Comparison of ENCODE assay signal across 18 cellular contexts in the genomic region with DNA sequence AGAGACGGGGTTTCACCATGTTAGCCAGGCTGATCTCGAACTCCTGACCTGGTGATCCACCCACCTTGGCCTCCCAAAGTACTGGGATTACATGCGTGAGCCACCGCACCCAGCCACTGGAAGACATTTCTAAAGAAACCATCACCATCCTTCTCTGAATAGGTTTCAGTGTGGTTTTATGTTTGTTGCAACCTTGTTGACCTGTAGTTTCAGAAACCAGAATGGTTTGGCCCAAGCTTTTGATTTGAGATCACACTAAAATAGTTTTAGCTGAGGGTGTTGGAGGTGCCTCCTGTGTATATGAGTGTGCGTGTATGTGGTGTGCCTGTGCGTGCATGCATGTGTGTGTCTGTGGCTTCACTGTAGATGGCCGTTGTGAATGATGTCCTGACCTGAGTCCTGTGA. TPM values are rescaled to one million over a fixed set of nuclear protein-coding genes. Genes with fewer than 3 reads are reported as not detected.
DNase-seq lines count a peak whose midpoint lies in the region; ATAC-seq, FAIRE-seq and TF ChIP-seq lines count a peak whose summit lies in the region.
"Had no signal": no experiment of that assay in that cellular context is flagged by ENCODE, and none has a peak within 500 bp of the region (broad histone marks: within the 10 kb centered on the region; RNA-seq: fewer than 3 reads in every experiment).

No MANE protein-coding gene starts in this region.

- peaks cover 91% of the 10 kb centered on the region for H3K4me1 Mint-ChIP-seq in CD8-positive, alpha-beta T cell (ENCODE audit: low read depth)
- peaks cover 99% of the 10 kb centered on the region in 2 donors for H3K4me1 Mint-ChIP-seq in immature natural killer cell

- H3K4me3 ChIP-seq in CD8-positive, alpha-beta T cell (ENCODE audit: low read depth, low read length), result no peak overlapping the region
- H3K4me3 ChIP-seq: spleen had no signal

- H3K27me3 ChIP-seq in CD8-positive, alpha-beta T cell (ENCODE audit: insufficient read depth, low read length), result no peaks in the 10 kb centered on the region
- H3K27me3 ChIP-seq: spleen had no signal

- peak overlapping the region; percentile 90 for H3K27ac Mint-ChIP-seq in CD8-positive, alpha-beta T cell
- H3K27ac Mint-ChIP-seq in immature natural killer cell, result peak overlapping the region; percentile 84 to 96 (median 94)
- H3K27ac Mint-ChIP-seq: endodermal cell had no signal

- no peak for TF ChIP-seq CTCF in CD8-positive, alpha-beta T cell (IDR thresholded peaks at IDR 0.05)

- no peaks in the 10 kb centered on the region for H3K27me3 Mint-ChIP-seq in CD8-positive, alpha-beta T cell (ENCODE audit: low read depth)
- peaks cover 2 to 17% (median 14%) of the 10 kb centered on the region in 3 donors for H3K27me3 Mint-ChIP-seq in immature natural killer cell (ENCODE audit: low read depth in 3 of 3)

- no peak for ATAC-seq in CD8-positive, alpha-beta T cell
- ATAC-seq: Panc1 had no signal

- DNase-seq in CD8-positive, alpha-beta T cell, result no peak
- DNase-seq in GM19239 (ENCODE audit: insufficient read length, low spot score), result no peak
- peak; percentile 27 for DNase-seq in RPMI8226
- DNase-seq in immature natural killer cell, result no peak
- DNase-seq in effector CD4-positive, alpha-beta T cell, result no peak
- DNase-seq in stimulated activated CD4-positive, alpha-beta T cell treated with anti-CD3 and anti-CD28 coated beads, Interleukin-4, amount 100 ng/mL, for 4 hours, result no peak
- DNase-seq in NOMO-1 treated with DMSO at 0.1 percent for 48 hours (lab: John Stamatoyannopoulos, UW; ENCODE audit: unreplicated experiment), result no peak
- DNase-seq in COLO668 (lab: John Stamatoyannopoulos, UW; ENCODE audit: unreplicated experiment), result no peak
- DNase-seq: activated CD4-positive, alpha-beta T cell treated with anti-CD3 and anti-CD28 coated beads for 1 hour; activated gamma-delta T cell treated with Interleukin-2 at 50 U/mL for 16 hours; DMS153; endodermal cell; HCEC 1CT; NCI-H2081 treated with DMSO at 0.1 percent for 48 hours; NCI-H526 treated with DMSO at 0.1 percent for 48 hours; SW 1271 had no signal

- H3K27ac ChIP-seq in CD8-positive, alpha-beta T cell (ENCODE audit: low read depth, low read length), result no peak overlapping the region

- peak overlapping the region; percentile 67 for H3K4me3 Mint-ChIP-seq in CD8-positive, alpha-beta T cell
- H3K4me3 Mint-ChIP-seq in immature natural killer cell, result peak overlapping the region; percentile 74 to 87 (median 84)
- H3K4me3 Mint-ChIP-seq: endodermal cell had no signal

- CTCF ChIA-PET in CD8-positive, alpha-beta T cell (lab: Charles Lee), result interaction anchor here (0.8 to 4.0 kb wide), 6 partner anchors 17 to 58 kb away, joined by 3 to 15 read pairs (median 3); no protein-coding TSS in a partner anchor

- H3K36me3 ChIP-seq in CD8-positive, alpha-beta T cell (ENCODE audit: insufficient read depth, low read length), result no peaks in the 10 kb centered on the region

- intact Hi-C loops in CD8-positive, alpha-beta T cell (cut with DNase I, micrococcal nuclease), result no loop called here

- peaks cover 94% of the 10 kb centered on the region for H3K4me1 ChIP-seq in CD8-positive, alpha-beta T cell (ENCODE audit: insufficient read depth, low read length)

- H3K9me3 ChIP-seq in CD8-positive, alpha-beta T cell (ENCODE audit: low read length), result no peaks in the 10 kb centered on the region
- H3K9me3 ChIP-seq: spleen had no signal

- peak; percentile 87 for FAIRE-seq in GM19239 (lab: Jason Lieb, UNC)

- POLR2A ChIA-PET in CD8-positive, alpha-beta T cell (lab: Charles Lee), result interaction anchor here (0.6 to 1.3 kb wide), 5 partner anchors 9 to 22 kb away, joined by 3 to 4 read pairs (median 3); no protein-coding TSS in a partner anchor

- H3K36me3 Mint-ChIP-seq in CD8-positive, alpha-beta T cell, result peaks cover 23% of the 10 kb centered on the region
- H3K36me3 Mint-ChIP-seq in immature natural killer cell, result peaks cover 3 to 7% (median 3%) of the 10 kb centered on the region in 3 donors

- no peaks in the 10 kb centered on the region for H3K9me3 Mint-ChIP-seq in CD8-positive, alpha-beta T cell
- no peaks in the 10 kb centered on the region for H3K9me3 Mint-ChIP-seq in immature natural killer cell
- H3K9me3 Mint-ChIP-seq: endodermal cell had no signal

RNA-seq across cellular contexts. Expression of a gene that starts 26.2 kb away (rescaled TPM):
- 10 to 100 TPM; 60.3 to 67.5 TPM for total RNA-seq in CD8-positive, alpha-beta T cell
- 100 to 1,000 TPM in 1 of 3 donors, 10 to 100 TPM in 2; 34.1 to 101 (median 35.0) TPM for polyA plus RNA-seq in immature natural killer cell
